Comparison of ENCODE assay signal across 9 cellular contexts in the genomic region with DNA sequence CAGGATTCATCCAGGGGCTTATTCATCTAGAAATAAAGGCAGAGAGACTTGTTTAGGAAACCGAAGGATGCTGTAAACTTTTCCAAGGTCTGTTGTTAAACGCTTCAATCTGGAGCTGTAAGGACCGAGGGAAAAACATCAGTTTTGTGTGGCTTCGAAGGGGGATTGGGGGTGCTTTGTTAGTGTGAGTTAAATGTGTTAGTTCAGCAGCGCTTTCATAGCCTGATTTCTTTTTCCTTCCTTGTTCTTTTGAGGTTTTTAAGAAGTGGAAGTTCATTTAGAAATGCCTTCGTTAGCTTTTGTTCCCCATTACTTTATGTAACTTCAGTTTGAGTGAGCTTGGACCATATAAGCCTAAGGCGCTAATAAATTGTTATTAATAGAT. TPM values are rescaled to one million over a fixed set of nuclear protein-coding genes. Genes with fewer than 3 reads are reported as not detected.
A peak's percentile ranks its signal among the peaks of the same experiment; 100 is the strongest.
DNase-seq lines count a peak whose midpoint lies in the region; ATAC-seq and TF ChIP-seq lines count a peak whose summit lies in the region.
"Had no signal": no experiment of that assay in that cellular context is flagged by ENCODE, and none has a peak within 500 bp of the region (broad histone marks: within the 10 kb centered on the region; RNA-seq: fewer than 3 reads in every experiment).

No MANE protein-coding gene starts in this region.

- 48% methylated on average over 7 of the region's 7 CpGs for WGBS in mammary epithelial cell (ENCODE audit: low coverage, missing lambda C conversion rate)

- ATAC-seq in activated CD4-positive, CD25-positive, alpha-beta regulatory T cell treated with anti-CD3 and anti-CD28 coated beads, Interleukin-2, amount 50 U/mL, for 24 hours, result no peak

- H3K4me2 ChIP-seq in mammary epithelial cell (ENCODE audit: insufficient read depth, low read depth, low read length), result peak overlapping the region; percentile 88

- peak overlapping the region; percentile 23 for H2AFZ ChIP-seq in mammary epithelial cell (ENCODE audit: low read depth, low read length)

- no peak overlapping the region for H3K27ac ChIP-seq in mammary epithelial cell (ENCODE audit: insufficient read depth, low read depth, low read length)
- no peak overlapping the region for H3K27ac ChIP-seq in muscle layer of colon (ENCODE audit: low read depth, low read length)

- H3K79me2 ChIP-seq in mammary epithelial cell (ENCODE audit: insufficient read depth, low read length), result peaks cover 82% of the 10 kb centered on the region

- H3K9me3 ChIP-seq in mammary epithelial cell (replicated peaks; ENCODE audit: insufficient read depth, low read length) (no peaks in the 10 kb centered on the region), muscle layer of colon (ENCODE audit: low read length) (no peaks in the 10 kb centered on the region)

- no peaks in the 10 kb centered on the region for H4K20me1 ChIP-seq in mammary epithelial cell (ENCODE audit: insufficient read depth, low read length)

- intact Hi-C loops in mammary epithelial cell (cut with micrococcal nuclease), result loop anchor here (2.0 kb wide), 1 partner anchor 22 kb away; no protein-coding TSS in a partner anchor

- peaks cover 14% of the 10 kb centered on the region for H3K4me1 ChIP-seq in mammary epithelial cell (ENCODE audit: insufficient read depth, low read length)
- peaks cover 16% of the 10 kb centered on the region for H3K4me1 ChIP-seq in muscle layer of colon (ENCODE audit: insufficient read depth, low read length)

- dilution Hi-C loops in mammary epithelial cell (cut with HindIII; ENCODE audit: low sequenced_read_pairs), result no loop called here

- BruUV-seq in mammary epithelial cell (replicated peaks; lab: Mats Ljungman, UMichigan), result no TSS peak

- H3K27me3 ChIP-seq in mammary epithelial cell (ENCODE audit: insufficient read depth, low read length) (no peaks in the 10 kb centered on the region), muscle layer of colon (ENCODE audit: control insufficient read depth in 1 of 2, insufficient read depth in 2 of 2, low read length in 2 of 2) (no peaks in the 10 kb centered on the region)

- H3K4me3 ChIP-seq in AG09309 (ENCODE audit: control insufficient read depth, low read depth, low read length), result peak overlapping the region; percentile 87
- peak overlapping the region; percentile 61 to 98 (median 78) for H3K4me3 ChIP-seq in mammary epithelial cell (replicated peaks in 1 of 3; ENCODE audit: insufficient read depth in 1 of 3, low read depth in 2 of 3, low read length in 3 of 3)
- peak overlapping the region; percentile 50 to 97 for H3K4me3 ChIP-seq in muscle layer of colon (ENCODE audit: low read depth in 1 of 2, low read length in 2 of 2)

- H3K36me3 ChIP-seq in mammary epithelial cell (ENCODE audit: insufficient read depth, low read length) (no peaks in the 10 kb centered on the region), muscle layer of colon (ENCODE audit: insufficient read depth, low read length) (no peaks in the 10 kb centered on the region)

- H3K9ac ChIP-seq in mammary epithelial cell (ENCODE audit: insufficient read depth, low read length) (peak overlapping the region; percentile 82), muscle layer of colon (ENCODE audit: low read length) (peak overlapping the region; percentile 21)

- DNase-seq in AG09309 (ENCODE audit: low read depth) (no peak), Kasumi-1 (lab: John Stamatoyannopoulos, UW) (peak; percentile 43 to 50), mammary epithelial cell (no peak), cortex of kidney (lab: John Stamatoyannopoulos, UW) (no peak), NCI-H128 (lab: John Stamatoyannopoulos, UW; ENCODE audit: unreplicated experiment) (no peak), GM19240 (ENCODE audit: insufficient read length, low spot score) (no peak)
- DNase-seq: NCI-H1436 treated with DMSO at 0.1 percent for 48 hours had no signal

- TF ChIP-seq CTCF in AG09309 (IDR thresholded peaks at IDR 0.05; ENCODE audit: control insufficient read depth, insufficient read depth, low read depth, low read length, missing control alignments), result no peak
- TF ChIP-seq CTCF in mammary epithelial cell (conservative IDR thresholded peaks at IDR 0.05 in 1 of 2, IDR thresholded peaks at IDR 0.05 in 1 of 2; ENCODE audit: extremely low read depth in 1 of 2, insufficient read depth in 1 of 2, low read depth in 1 of 2, low read length in 2 of 2), result no peak

- in situ Hi-C loops in mammary epithelial cell (cut with MboI; ENCODE audit: low sequenced_read_pairs in 2 of 2), result no loop called here

- CTCF ChIA-PET in mammary epithelial cell (lab: Charles Lee; ENCODE audit: low non-redundant PET), result no interaction called here

RNA-seq across cellular contexts. Expression of a gene that starts 1.5 kb away (rescaled TPM):
- total RNA-seq in mammary epithelial cell, result 10 to 100 TPM; 15.7 to 19.7 TPM
- 7.2 TPM for polyA plus RNA-seq in mammary epithelial cell
- polyA minus RNA-seq in mammary epithelial cell, result 41.9 TPM

RNA-seq across cellular contexts. Expression of a gene that starts 2.7 kb away (rescaled TPM):
- 10 to 100 TPM; 11.0 to 16.4 TPM for total RNA-seq in mammary epithelial cell
- 16.4 TPM for polyA plus RNA-seq in mammary epithelial cell
- 11.2 TPM for polyA minus RNA-seq in mammary epithelial cell

Comparison
In these comparisons a context has a peak if more than half of its experiments do, and no peak if none do; other contexts are left out.
1. DNase-seq: peak in Kasumi-1 (2 of 2); none in AG09309 (single experiment), mammary epithelial cell (single experiment), cortex of kidney (single experiment), NCI-H128 (single experiment) and GM19240 (single experiment).
2. Peak in every context shown above with its lines, with median percentiles within 50 percentile points of each other: H3K4me3 ChIP-seq.